In genomic region chrX:68440438-68440837, GRCh38 we compare ENCODE assay signal across 17 cellular contexts.
"Had no signal": no experiment of that assay in that cellular context is flagged by ENCODE, and none has a peak within 500 bp of the region (broad histone marks: within the 10 kb centered on the region; RNA-seq: fewer than 3 reads in every experiment).

No MANE protein-coding gene starts in this region.

- H3K9ac ChIP-seq: parathyroid adenoma had no signal

- H3K4me1 ChIP-seq: parathyroid adenoma, right lobe of liver, testis had no signal

- H3K27me3 Mint-ChIP-seq: type B pancreatic cell had no signal

- H3K4me1 Mint-ChIP-seq: stimulated activated effector memory CD8-positive, alpha-beta T cell treated with anti-CD3 and anti-CD28 coated beads, Interleukin-12 subunit alpha, Interleukin-12 subunit beta, amount 100 ng/mL, for 72 hours had no signal

- H3K4me3 ChIP-seq: right lobe of liver, testis, vagina had no signal

- H3K9me3 Mint-ChIP-seq: activated naive CD4-positive, alpha-beta T cell treated with anti-CD3 and anti-CD28 coated beads, Interleukin-2, amount 50 U/mL, for 24 hours; dendritic cell treated with granulocyte-macrophage colony-stimulating factor and Interleukin-4, amounts not matched to agents 40 ng/mL and 50 ng/mL, for 4 days; immature natural killer cell; stimulated activated effector memory CD8-positive, alpha-beta T cell treated with anti-CD3 and anti-CD28 coated beads, Interleukin-12 subunit alpha, Interleukin-12 subunit beta, amount 100 ng/mL, for 72 hours; T-helper 2 cell treated with Interferon-gamma antibody and Interleukin-4, amounts not matched to agents 5 μg/mL and 100 μg/mL, for 36 hours; type B pancreatic cell had no signal

- H3K4me3 Mint-ChIP-seq: activated naive CD4-positive, alpha-beta T cell treated with anti-CD3 and anti-CD28 coated beads, Interleukin-2, amount 50 U/mL, for 24 hours; dendritic cell treated with granulocyte-macrophage colony-stimulating factor and Interleukin-4, amounts not matched to agents 40 ng/mL and 50 ng/mL, for 4 days; immature natural killer cell; stimulated activated effector memory CD8-positive, alpha-beta T cell treated with anti-CD3 and anti-CD28 coated beads, Interleukin-12 subunit alpha, Interleukin-12 subunit beta, amount 100 ng/mL, for 72 hours; T-helper 2 cell treated with Interferon-gamma antibody and Interleukin-4, amounts not matched to agents 5 μg/mL and 100 μg/mL, for 36 hours; type B pancreatic cell had no signal

- ATAC-seq: esophagus mucosa; stimulated activated effector memory CD8-positive, alpha-beta T cell treated with anti-CD3 and anti-CD28 coated beads, Interleukin-12 subunit alpha, Interleukin-12 subunit beta, amount 100 ng/mL, for 72 hours had no signal

- H3K27me3 ChIP-seq: brain microvascular endothelial cell, testis, vagina had no signal

- H3K9me3 ChIP-seq: right lobe of liver, testis, vagina had no signal

- H3K27ac Mint-ChIP-seq: activated naive CD4-positive, alpha-beta T cell treated with anti-CD3 and anti-CD28 coated beads, Interleukin-2, amount 50 U/mL, for 24 hours; dendritic cell treated with granulocyte-macrophage colony-stimulating factor and Interleukin-4, amounts not matched to agents 40 ng/mL and 50 ng/mL, for 4 days; immature natural killer cell; stimulated activated effector memory CD8-positive, alpha-beta T cell treated with anti-CD3 and anti-CD28 coated beads, Interleukin-12 subunit alpha, Interleukin-12 subunit beta, amount 100 ng/mL, for 72 hours; T-helper 2 cell treated with Interferon-gamma antibody and Interleukin-4, amounts not matched to agents 5 μg/mL and 100 μg/mL, for 36 hours; type B pancreatic cell had no signal

- DNase-seq: activated gamma-delta T cell treated with Interleukin-2 at 50 U/mL for 16 hours; activated T-cell treated with anti-CD3 and anti-CD28 coated beads, Interleukin-2, amount 50 U/mL, for 1 hour; effector memory CD4-positive, alpha-beta T cell; immature natural killer cell; stimulated activated CD4-positive, alpha-beta T cell treated with anti-CD3 and anti-CD28 coated beads, Interleukin-2, amount 100 ng/mL, for 24 hours had no signal

- H3K79me2 ChIP-seq: parathyroid adenoma had no signal

- H2AFZ ChIP-seq: parathyroid adenoma had no signal

- H3K27ac ChIP-seq: brain microvascular endothelial cell, parathyroid adenoma, right lobe of liver, testis, vagina had no signal

- FAIRE-seq: small intestine had no signal

- H3K36me3 Mint-ChIP-seq: activated naive CD4-positive, alpha-beta T cell treated with anti-CD3 and anti-CD28 coated beads, Interleukin-2, amount 50 U/mL, for 24 hours; immature natural killer cell; stimulated activated effector memory CD8-positive, alpha-beta T cell treated with anti-CD3 and anti-CD28 coated beads, Interleukin-12 subunit alpha, Interleukin-12 subunit beta, amount 100 ng/mL, for 72 hours; type B pancreatic cell had no signal

- H3K36me3 ChIP-seq: brain microvascular endothelial cell, right lobe of liver, vagina had no signal
